In genomic region chr3:113404637-113405036, GRCh38 we compare ENCODE assay signal across 28 cellular contexts.
"Had no signal": no experiment of that assay in that cellular context is flagged by ENCODE, and none has a peak within 500 bp of the region (broad histone marks: within the 10 kb centered on the region; RNA-seq: fewer than 3 reads in every experiment).

No MANE protein-coding gene starts in this region.

- H3K36me3 ChIP-seq: WERI-Rb-1 had no signal

- DNase-seq: activated CD4-positive, alpha-beta T cell treated with anti-CD3 and anti-CD28 coated beads for 1 hour; activated CD4-positive, alpha-beta T cell treated with anti-CD3 and anti-CD28 coated beads, Interleukin-2, amount 10 ng/mL, durations not matched to agents 24 days and 14 days; activated CD4-positive, alpha-beta T cell treated with anti-CD3 and anti-CD28 coated beads, Interleukin-2, amount 50 U/mL, for 4 hours; activated CD4-positive, CD25-positive, alpha-beta regulatory T cell; activated CD8-positive, alpha-beta T cell treated with anti-CD3 and anti-CD28 coated beads for 36 hours; activated gamma-delta T cell; activated naive CD4-positive, alpha-beta T cell treated with anti-CD3 and anti-CD28 coated beads, Interleukin-2, amount 10 ng/mL, durations not matched to agents 7 days and 5 days; activated naive CD8-positive, alpha-beta T cell treated with anti-CD3 and anti-CD28 coated beads, Interleukin-2, amount 50 U/mL, for 24 hours; activated T-cell treated with anti-CD3 and anti-CD28 coated beads, Interleukin-2, amount 50 U/mL, for 24 hours; anterior cingulate cortex; caudate nucleus; Karpas-422; NCI-H1105; NCI-H1417 treated with DMSO at 0.1 percent for 48 hours; NCI-H187 treated with DMSO at 0.1 percent for 48 hours; NCI-H2081; NCI-H446 treated with DMSO at 0.1 percent for 48 hours; NCI-H524; NCI-H69; SHP77; SJCRH30; T1000; WERI-Rb-1 had no signal

- H3K27me3 ChIP-seq: SJCRH30 had no signal

- H3K27ac Mint-ChIP-seq: activated CD4-positive, alpha-beta T cell treated with anti-CD3 and anti-CD28 coated beads, Interleukin-2, amount 10 ng/mL, durations not matched to agents 24 days and 14 days; activated CD8-positive, alpha-beta T cell treated with anti-CD3 and anti-CD28 coated beads for 36 hours; activated naive CD4-positive, alpha-beta T cell treated with anti-CD3 and anti-CD28 coated beads, Interleukin-2, amount 10 ng/mL, durations not matched to agents 7 days and 5 days; activated naive CD8-positive, alpha-beta T cell; activated naive CD8-positive, alpha-beta T cell treated with anti-CD3 and anti-CD28 coated beads, Interleukin-2, amount 50 U/mL, for 24 hours; activated T-cell treated with anti-CD3 and anti-CD28 coated beads, Interleukin-2, amount 50 U/mL, for 24 hours; activated T-helper 2 cell treated with anti-CD3 and anti-CD28 coated beads, Interferon-gamma antibody, Interleukin-2, Interleukin-4, amounts not matched to agents 10 μg/mL and 5 μg/mL and 100 μg/mL, durations not matched to agents 14 hours and 24 hours and 36 hours; brain had no signal

- H3K4me1 Mint-ChIP-seq: brain had no signal

- H3K9me3 Mint-ChIP-seq: activated CD8-positive, alpha-beta T cell treated with anti-CD3 and anti-CD28 coated beads for 36 hours; activated naive CD4-positive, alpha-beta T cell treated with anti-CD3 and anti-CD28 coated beads, Interleukin-2, amount 10 ng/mL, durations not matched to agents 7 days and 5 days; activated T-cell treated with anti-CD3 and anti-CD28 coated beads, Interleukin-2, amount 50 U/mL, for 24 hours had no signal

- H3K4me1 ChIP-seq: SJCRH30 had no signal

- FAIRE-seq: bronchial epithelial cell had no signal

- H3K27me3 Mint-ChIP-seq: activated CD4-positive, alpha-beta T cell treated with anti-CD3 and anti-CD28 coated beads, Interleukin-2, amount 10 ng/mL, durations not matched to agents 24 days and 14 days; activated CD8-positive, alpha-beta T cell treated with anti-CD3 and anti-CD28 coated beads for 36 hours; activated naive CD4-positive, alpha-beta T cell treated with anti-CD3 and anti-CD28 coated beads, Interleukin-2, amount 10 ng/mL, durations not matched to agents 7 days and 5 days; activated naive CD8-positive, alpha-beta T cell; activated naive CD8-positive, alpha-beta T cell treated with anti-CD3 and anti-CD28 coated beads, Interleukin-2, amount 50 U/mL, for 24 hours; activated T-cell treated with anti-CD3 and anti-CD28 coated beads, Interleukin-2, amount 50 U/mL, for 24 hours; brain had no signal

- H3K4me3 ChIP-seq: SJCRH30, SK-N-MC had no signal

- H3K27ac ChIP-seq: SJCRH30, SK-N-MC, WERI-Rb-1 had no signal

- H3K9me3 ChIP-seq: SJCRH30 had no signal

- H3K4me3 Mint-ChIP-seq: activated CD4-positive, alpha-beta T cell treated with anti-CD3 and anti-CD28 coated beads, Interleukin-2, amount 10 ng/mL, durations not matched to agents 24 days and 14 days; activated CD8-positive, alpha-beta T cell treated with anti-CD3 and anti-CD28 coated beads for 36 hours; activated naive CD4-positive, alpha-beta T cell treated with anti-CD3 and anti-CD28 coated beads, Interleukin-2, amount 10 ng/mL, durations not matched to agents 7 days and 5 days; activated naive CD8-positive, alpha-beta T cell; activated naive CD8-positive, alpha-beta T cell treated with anti-CD3 and anti-CD28 coated beads, Interleukin-2, amount 50 U/mL, for 24 hours; activated T-cell treated with anti-CD3 and anti-CD28 coated beads, Interleukin-2, amount 50 U/mL, for 24 hours; brain had no signal
